In genomic region chr1:246784621-246785535, GRCh38 we compare ENCODE assay signal across 9 cellular contexts.
DNase-seq lines count a peak whose midpoint lies in the region; ATAC-seq and TF ChIP-seq lines count a peak whose summit lies in the region.
"Had no signal": no experiment of that assay in that cellular context is flagged by ENCODE, and none has a peak within 500 bp of the region (broad histone marks: within the 10 kb centered on the region; RNA-seq: fewer than 3 reads in every experiment).

No MANE protein-coding gene starts in this region.

- no peak for TF ChIP-seq POLR2A in transverse colon (IDR thresholded peaks at IDR 0.05)

- no peak overlapping the region for H3K4me3 Mint-ChIP-seq in nephron progenitor cell

- CTCF ChIA-PET in PC-3 (lab: Charles Lee): no interaction called here

- peak; percentile 58 for ATAC-seq in GM19397 (IDR thresholded peaks at IDR 0.05; ENCODE audit: unreplicated experiment)
- peak; percentile 19 for ATAC-seq in PC-3
- ATAC-seq in foreskin keratinocyte: peak; percentile 22
- no peak for ATAC-seq in GM18519 (IDR thresholded peaks at IDR 0.05; ENCODE audit: low FRiP score, unreplicated experiment)
- ATAC-seq in omental fat pad (ENCODE audit: low FRiP score): no peak

- in situ Hi-C loops in transverse colon (cut with MboI; ENCODE audit: low pct_ligation_motif_present in 1 of 4, low pct_unique_long_range_greater_than_20kb in 1 of 4, low sequenced_read_pairs in 3 of 4): no loop called here

- POLR2A ChIA-PET in PC-3 (lab: Charles Lee; ENCODE audit: unreplicated experiment): no interaction called here

- H3K27ac ChIP-seq in PC-3 (ENCODE audit: low read length) (no peak overlapping the region), foreskin keratinocyte (no peak overlapping the region), transverse colon (no peak overlapping the region)
- H3K27ac ChIP-seq: cardiac muscle cell had no signal

- H4K20me1 ChIP-seq in PC-3 (ENCODE audit: low read length): no peaks in the 10 kb centered on the region

- no peaks in the 10 kb centered on the region for H3K9me2 ChIP-seq in PC-3 (replicated peaks; ENCODE audit: low read length)

- no peaks in the 10 kb centered on the region for H3K4me1 ChIP-seq in PC-3 (ENCODE audit: insufficient read depth, low read length)
- H3K4me1 ChIP-seq in foreskin keratinocyte: no peaks in the 10 kb centered on the region
- H3K4me1 ChIP-seq in transverse colon: peaks cover 0 to 11% (median 6%) of the 10 kb centered on the region in 4 donors

- intact Hi-C loops in PC-3 (cut with micrococcal nuclease): no loop called here
- intact Hi-C loops in transverse colon (cut with DNase I; ENCODE audit: low total_unique reads): loop anchor here (5.0 kb wide), 1 partner anchor 822 kb away; the partner anchor contains the start of gene OR2G3

- no peak overlapping the region for H3K27ac Mint-ChIP-seq in nephron progenitor cell

- H3K4me3 ChIP-seq in PC-3 (ENCODE audit: low read length): no peak overlapping the region
- H3K4me3 ChIP-seq in transverse colon: no peak overlapping the region
- H3K4me3 ChIP-seq: cardiac muscle cell had no signal

- no peaks in the 10 kb centered on the region for H3K79me2 ChIP-seq in PC-3 (ENCODE audit: low read length)

- H3K36me3 Mint-ChIP-seq in nephron progenitor cell (ENCODE audit: low read depth): peaks cover 29% of the 10 kb centered on the region

- H3K9me3 Mint-ChIP-seq in nephron progenitor cell: no peaks in the 10 kb centered on the region

- DNase-seq in Ammon's horn (ENCODE audit: low spot score) (peak; percentile 72), PC-3 (no peak), foreskin keratinocyte (peak in 1 of 2 donors; percentile 20), transverse colon (no peak), omental fat pad (ENCODE audit: low spot score) (no peak), nephron progenitor cell (no peak)

- H3K27me3 Mint-ChIP-seq in nephron progenitor cell (ENCODE audit: low read depth, poor library complexity): peaks cover 2% of the 10 kb centered on the region

- TF ChIP-seq CTCF in PC-3 (conservative IDR thresholded peaks at IDR 0.05; ENCODE audit: low read depth, low read length): no peak
- no peak for TF ChIP-seq CTCF in foreskin keratinocyte (conservative IDR thresholded peaks at IDR 0.05)
- no peak for TF ChIP-seq CTCF in transverse colon (IDR thresholded peaks at IDR 0.05)
- no peak for TF ChIP-seq CTCF in omental fat pad (IDR thresholded peaks at IDR 0.05)
- no peak for TF ChIP-seq CTCF in nephron progenitor cell (IDR thresholded peaks at IDR 0.05)

- H3K9ac ChIP-seq in PC-3 (ENCODE audit: low read length): no peak overlapping the region

- peaks cover 40% of the 10 kb centered on the region for H3K4me1 Mint-ChIP-seq in nephron progenitor cell

- no peak overlapping the region for H2AFZ ChIP-seq in PC-3 (ENCODE audit: low read length)

- H3F3A ChIP-seq in PC-3 (ENCODE audit: low read length, unreplicated experiment): no peaks in the 10 kb centered on the region

- no TSS peak for BruUV-seq in PC-3 (replicated peaks; lab: Mats Ljungman, UMichigan)

- 0 out of 2 replicates have a peak, but pooled peaks cover 6% of the 10 kb centered on the region for H3K36me3 ChIP-seq in PC-3 (ENCODE audit: low read depth, low read length)
- H3K36me3 ChIP-seq in transverse colon: no peaks in the 10 kb centered on the region
- H3K36me3 ChIP-seq: cardiac muscle cell had no signal

- H3K9me3 ChIP-seq in PC-3 (ENCODE audit: low read length) (0 out of 2 replicates have a peak, but pooled peaks cover 4% of the 10 kb centered on the region), transverse colon (no peaks in the 10 kb centered on the region)

- no peak overlapping the region for H3K4me2 ChIP-seq in PC-3 (ENCODE audit: low read length)

- 45 to 72% methylated on average over 4 to 19 of the region's 19 CpGs for WGBS in transverse colon (ENCODE audit: low coverage in 1 of 2), 2 donors

- H3K27me3 ChIP-seq in PC-3 (ENCODE audit: low read length) (no peaks in the 10 kb centered on the region), foreskin keratinocyte (no peaks in the 10 kb centered on the region), transverse colon (no peaks in the 10 kb centered on the region)
- H3K27me3 ChIP-seq: cardiac muscle cell had no signal

- TF ChIP-seq EP300 in transverse colon (IDR thresholded peaks at IDR 0.05; ENCODE audit: low read depth): no peak

Comparison
In these comparisons a context has a peak if more than half of its experiments do, and no peak if none do; other contexts are left out.
1. ATAC-seq: peak in GM19397 (single experiment), PC-3 (single experiment) and foreskin keratinocyte (single experiment); none in GM18519 (single experiment) and omental fat pad (single experiment).